Comparison of ENCODE assay signal across 13 cellular contexts in genomic region chr22:27514612-27515011, GRCh38.
"Had no signal": no experiment of that assay in that cellular context is flagged by ENCODE, and none has a peak within 500 bp of the region (broad histone marks: within the 10 kb centered on the region; RNA-seq: fewer than 3 reads in every experiment).

No MANE protein-coding gene starts in this region.

- H3K9me3 Mint-ChIP-seq: activated naive CD8-positive, alpha-beta T cell treated with anti-CD3 and anti-CD28 coated beads, Interleukin-2, amount 10 ng/mL, durations not matched to agents 7 days and 5 days; activated T-helper 1 cell treated with anti-CD3 and anti-CD28 coated beads, Interleukin-12 subunit alpha, Interleukin-12 subunit beta, Interleukin-2, Interleukin-4 antibody, amounts not matched to agents 30 ng/mL and 10 ng/mL and 1 ng/mL, durations not matched to agents 14 hours and 24 hours and 36 hours had no signal

- H3K27ac ChIP-seq: lower lobe of right lung, pancreas, upper lobe of left lung had no signal

- H3K4me2 ChIP-seq: SK-N-SH had no signal

- DNase-seq: activated CD4-positive, CD25-positive, alpha-beta regulatory T cell treated with anti-CD3 and anti-CD28 coated beads, Interleukin-2, amount 50 U/mL, for 72 hours; activated naive CD4-positive, alpha-beta T cell; activated naive CD8-positive, alpha-beta T cell treated with anti-CD3 and anti-CD28 coated beads, Interleukin-2, amount 10 ng/mL, durations not matched to agents 7 days and 5 days; cerebellar nuclear complex; dermis blood vessel endothelial cell; lower lobe of right lung; pancreas; SK-N-SH; stimulated activated naive CD8-positive, alpha-beta T cell treated with anti-CD3 and anti-CD28 coated beads, Interleukin-15, Interleukin-2, amounts not matched to agents 100 U/mL and 50 U/mL, for 24 hours; T-cell; T-helper 9 cell; upper lobe of left lung had no signal

- H3K9me3 ChIP-seq: lower lobe of right lung, pancreas, SK-N-SH, upper lobe of left lung had no signal

- H3K4me1 Mint-ChIP-seq: activated naive CD8-positive, alpha-beta T cell treated with anti-CD3 and anti-CD28 coated beads, Interleukin-2, amount 10 ng/mL, durations not matched to agents 7 days and 5 days; T-cell had no signal

- H3K27ac Mint-ChIP-seq: activated naive CD8-positive, alpha-beta T cell treated with anti-CD3 and anti-CD28 coated beads, Interleukin-2, amount 10 ng/mL, durations not matched to agents 7 days and 5 days; activated T-helper 1 cell treated with anti-CD3 and anti-CD28 coated beads, Interleukin-12 subunit alpha, Interleukin-12 subunit beta, Interleukin-2, Interleukin-4 antibody, amounts not matched to agents 30 ng/mL and 10 ng/mL and 1 ng/mL, durations not matched to agents 14 hours and 24 hours and 36 hours; T-cell had no signal

- H3K4me3 Mint-ChIP-seq: activated naive CD8-positive, alpha-beta T cell treated with anti-CD3 and anti-CD28 coated beads, Interleukin-2, amount 10 ng/mL, durations not matched to agents 7 days and 5 days; activated T-helper 1 cell treated with anti-CD3 and anti-CD28 coated beads, Interleukin-12 subunit alpha, Interleukin-12 subunit beta, Interleukin-2, Interleukin-4 antibody, amounts not matched to agents 30 ng/mL and 10 ng/mL and 1 ng/mL, durations not matched to agents 14 hours and 24 hours and 36 hours; T-cell had no signal

- FAIRE-seq: pancreas had no signal

- H3K36me3 Mint-ChIP-seq: activated naive CD8-positive, alpha-beta T cell treated with anti-CD3 and anti-CD28 coated beads, Interleukin-2, amount 10 ng/mL, durations not matched to agents 7 days and 5 days; T-cell had no signal

- ATAC-seq: lower lobe of right lung; stimulated activated naive CD8-positive, alpha-beta T cell treated with anti-CD3 and anti-CD28 coated beads, Interleukin-15, Interleukin-2, amounts not matched to agents 100 U/mL and 50 U/mL, for 24 hours; T-cell had no signal

- H3K27me3 ChIP-seq: pancreas, upper lobe of left lung had no signal

- H3K9me2 ChIP-seq: SK-N-SH had no signal

- H3K36me3 ChIP-seq: lower lobe of right lung, pancreas, upper lobe of left lung had no signal

- H3K4me3 ChIP-seq: lower lobe of right lung, pancreas, upper lobe of left lung had no signal

- H3K9ac ChIP-seq: SK-N-SH had no signal
